19 cellular contexts compared by ENCODE assay signal in the genomic region with DNA sequence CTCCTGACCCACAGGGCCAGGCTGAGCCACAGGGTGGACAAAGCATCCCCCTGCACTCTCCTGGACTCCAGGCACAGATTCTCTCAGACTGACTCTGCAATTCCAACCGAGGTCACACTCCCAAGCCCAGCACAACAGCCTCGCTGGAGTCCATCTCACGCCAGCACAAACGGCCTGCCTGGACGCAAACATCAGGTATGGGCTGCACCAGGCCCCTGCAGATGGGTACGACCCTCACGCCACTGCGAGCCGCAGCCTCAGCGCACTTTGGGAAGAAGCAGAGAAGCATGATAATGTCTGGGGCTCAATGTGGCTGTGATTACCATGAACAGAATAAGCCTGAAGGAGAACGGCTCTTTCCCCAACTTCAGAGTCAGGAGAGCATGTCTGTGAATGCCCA.
"Had no signal": no experiment of that assay in that cellular context is flagged by ENCODE, and none has a peak within 500 bp of the region (broad histone marks: within the 10 kb centered on the region; RNA-seq: fewer than 3 reads in every experiment).

No MANE protein-coding gene starts in this region.

- H3K4me3 ChIP-seq: adrenal gland, tibial artery had no signal

- FAIRE-seq: bronchial epithelial cell had no signal

- H3K27me3 ChIP-seq: adrenal gland had no signal

- H3K27ac ChIP-seq: tibial artery, WERI-Rb-1 had no signal

- H3K9me3 ChIP-seq: adrenal gland, esophagus muscularis mucosa, tibial artery had no signal

- DNase-seq: activated CD4-positive, alpha-beta T cell treated with anti-CD3 and anti-CD28 coated beads for 1 hour; activated CD8-positive, alpha-beta memory T cell treated with anti-CD3 and anti-CD28 coated beads for 24 hours; activated CD8-positive, alpha-beta memory T cell treated with anti-CD3 and anti-CD28 coated beads, Interleukin-2, amount 50 U/mL, for 48 hours; activated effector memory CD4-positive, alpha-beta T cell treated with anti-CD3 and anti-CD28 coated beads, Interleukin-2, amount 50 U/mL, for 16 hours; activated T-cell treated with anti-CD3 and anti-CD28 coated beads, Interleukin-2, amount 50 U/mL, for 48 hours; effector CD8-positive, alpha-beta T cell; mammary epithelial cell; natural killer cell; occipital lobe; posterior cingulate gyrus; retina; stimulated activated CD4-positive, alpha-beta T cell treated with anti-CD3 and anti-CD28 coated beads, Interleukin-12 subunit alpha, Interleukin-12 subunit beta, amount 100 ng/mL, for 4 hours; stimulated activated CD4-positive, alpha-beta T cell treated with anti-CD3 and anti-CD28 coated beads, Interleukin-2, amount 100 ng/mL, for 24 hours; stimulated activated naive CD4-positive, alpha-beta T cell treated with Interleukin-2 at 50 U/mL for 16 hours; WERI-Rb-1 had no signal

- H3K36me3 ChIP-seq: adrenal gland, esophagus muscularis mucosa, tibial artery, WERI-Rb-1 had no signal

- H3K4me1 ChIP-seq: adrenal gland, tibial artery had no signal
